11 cellular contexts compared by ENCODE assay signal in the genomic region with DNA sequence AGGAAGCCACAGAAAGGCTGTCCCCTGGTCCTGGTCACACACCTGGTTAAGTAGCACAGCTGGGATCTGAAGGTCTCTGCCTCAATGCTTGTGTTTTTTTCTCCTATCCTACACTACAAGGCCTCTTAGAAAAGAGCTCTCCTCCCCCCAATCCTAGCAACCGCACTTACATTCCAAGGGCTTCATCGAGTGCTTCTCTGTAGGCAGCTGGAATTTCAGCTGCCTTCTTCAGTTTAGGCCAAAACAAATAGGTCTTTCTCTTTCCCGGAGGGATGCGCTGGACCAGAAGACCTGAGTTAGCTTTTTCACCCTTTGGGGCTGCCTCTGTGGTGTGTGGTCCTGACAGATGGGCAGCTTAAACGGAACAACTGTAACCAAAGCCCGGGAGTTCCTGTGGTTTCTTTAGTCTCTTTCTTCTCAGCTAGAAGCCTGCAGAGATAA.
DNase-seq lines count a peak whose midpoint lies in the region; ATAC-seq and TF ChIP-seq lines count a peak whose summit lies in the region.
"Had no signal": no experiment of that assay in that cellular context is flagged by ENCODE, and none has a peak within 500 bp of the region (broad histone marks: within the 10 kb centered on the region; RNA-seq: fewer than 3 reads in every experiment).

No MANE protein-coding gene starts in this region.

- peaks cover 8% of the 10 kb centered on the region for H3K27me3 Mint-ChIP-seq in osteocyte (ENCODE audit: unreplicated experiment)

- H3K9me3 ChIP-seq in MG63 = no peaks in the 10 kb centered on the region
- H3K9me3 ChIP-seq: SK-N-SH had no signal

- DNase-seq in H7 (peak; percentile 34), RPMI7951 (ENCODE audit: low read depth) (peak; percentile 52), fibroblast of peridontal ligament (ENCODE audit: extremely low read depth) (peak; percentile 56), osteocyte (ENCODE audit: extremely low spot score, unreplicated experiment) (peak; percentile 40), EL (no peak), occipital lobe (lab: John Stamatoyannopoulos, UW) (no peak), MG63 (no peak)
- DNase-seq: activated B cell treated with CpG ODN at 0.5 μM for 24 hours, Karpas-422, SK-N-SH had no signal

- peaks cover 12% of the 10 kb centered on the region for H3K4me1 Mint-ChIP-seq in osteocyte (ENCODE audit: unreplicated experiment)
- H3K4me1 Mint-ChIP-seq: activated B cell treated with CpG ODN at 0.5 μM for 24 hours had no signal

- H3K27me3 ChIP-seq in H7 (ENCODE audit: control insufficient read depth, insufficient read depth, low read length) = no peaks in the 10 kb centered on the region; the same call in 1 of the 2 replicates
- no peaks in the 10 kb centered on the region for H3K27me3 ChIP-seq in MG63

- no peak overlapping the region for H3K27ac Mint-ChIP-seq in osteocyte (ENCODE audit: unreplicated experiment)
- H3K27ac Mint-ChIP-seq: activated B cell treated with CpG ODN at 0.5 μM for 24 hours had no signal

- H3K36me3 Mint-ChIP-seq in osteocyte (ENCODE audit: unreplicated experiment) = no peaks in the 10 kb centered on the region

- no peaks in the 10 kb centered on the region for H3K36me3 ChIP-seq in H7 (replicated peaks; ENCODE audit: control insufficient read depth, insufficient read depth, low read length)
- no peaks in the 10 kb centered on the region for H3K36me3 ChIP-seq in MG63

- no peak overlapping the region for H3K4me3 ChIP-seq in H7 (ENCODE audit: insufficient read depth, low read depth, low read length)
- H3K4me3 ChIP-seq in MG63 = no peak overlapping the region

- H3K4me3 Mint-ChIP-seq in osteocyte (ENCODE audit: unreplicated experiment) = no peak overlapping the region
- H3K4me3 Mint-ChIP-seq: activated B cell treated with CpG ODN at 0.5 μM for 24 hours had no signal

- H3K9me3 Mint-ChIP-seq in osteocyte (ENCODE audit: unreplicated experiment) = no peaks in the 10 kb centered on the region
- H3K9me3 Mint-ChIP-seq: activated B cell treated with CpG ODN at 0.5 μM for 24 hours had no signal

- no peak for TF ChIP-seq CTCF in osteocyte (IDR thresholded peaks at IDR 0.05)

- no peak for ATAC-seq in GM21528 (IDR thresholded peaks at IDR 0.05; ENCODE audit: low FRiP score, unreplicated experiment)

Comparison
In these comparisons a context has a peak if more than half of its experiments do, and no peak if none do; other contexts are left out.
1. DNase-seq: peak in H7 (single experiment), RPMI7951 (single experiment), fibroblast of peridontal ligament (single experiment) and osteocyte (single experiment); none in EL (single experiment), occipital lobe (single experiment) and MG63 (single experiment).